Comparison of ENCODE assay signal across 1 cellular context in the genomic region with DNA sequence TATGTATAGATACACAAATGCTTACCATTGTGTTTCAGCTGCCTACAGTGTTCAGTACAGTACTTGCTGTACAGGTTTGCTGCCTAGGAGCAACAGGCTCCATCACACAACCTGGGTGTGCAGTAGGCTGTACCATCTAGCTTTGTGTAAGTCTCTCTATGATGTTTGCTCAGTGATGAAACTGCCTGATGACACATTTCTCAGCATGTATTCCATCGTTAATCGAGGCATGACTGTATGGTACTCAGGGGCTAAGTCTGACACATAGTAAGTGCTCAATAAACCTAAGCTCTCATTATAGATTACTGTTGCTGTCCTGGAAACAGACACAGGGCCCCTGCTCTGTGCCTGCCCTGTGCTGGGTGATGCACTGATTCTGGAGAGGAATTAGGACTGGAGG.
TF ChIP-seq lines count a peak whose summit lies in the region.

No MANE protein-coding gene starts in this region.

TF ChIP-seq in A549, 52 proteins besides CTCF, POLR2A, EP300 and RAD21:
- TF ChIP-seq, protein P1, sequence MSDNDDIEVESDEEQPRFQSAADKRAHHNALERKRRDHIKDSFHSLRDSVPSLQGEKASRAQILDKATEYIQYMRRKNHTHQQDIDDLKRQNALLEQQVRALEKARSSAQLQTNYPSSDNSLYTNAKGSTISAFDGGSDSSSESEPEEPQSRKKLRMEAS (IDR thresholded peaks at IDR 0.05), result peak; percentile 13; the same call in 1 of the 2 replicates
- TF ChIP-seq JUNB (IDR thresholded peaks at IDR 0.05) (0 out of 2 replicates have a peak, but pooled peaks have one; percentile 17), GATA3 (IDR thresholded peaks at IDR 0.05; ENCODE audit: borderline replicate concordance) (no peak), CEBPB (IDR thresholded peaks at IDR 0.05) (peak in 1 of 2 experiments; percentile 69; a peak in 2 of 4 replicates), FOSL2 (IDR thresholded peaks at IDR 0.05) (no peak), FOSL2 (CRISPR knock-in tag; IDR thresholded peaks at IDR 0.05) (peak; percentile 67)
